9 cellular contexts compared by ENCODE assay signal in genomic region chr17:56076980-56077379, GRCh38.
"Had no signal": no experiment of that assay in that cellular context is flagged by ENCODE, and none has a peak within 500 bp of the region (broad histone marks: within the 10 kb centered on the region; RNA-seq: fewer than 3 reads in every experiment).

No MANE protein-coding gene starts in this region.

- H3K27ac ChIP-seq: HL-60 had no signal

- H3K4me2 ChIP-seq: GM23338 had no signal

- H3K27ac Mint-ChIP-seq: GM23338, H9, HFFc6 had no signal

- H3K27me3 Mint-ChIP-seq: IgD-negative memory B cell had no signal

- H3K4me3 ChIP-seq: GM23338, K562 had no signal

- DNase-seq: H9, HCEC 1CT, HFFc6, KG1 had no signal

- H3K4me3 Mint-ChIP-seq: GM23338, H9, HFFc6, IgD-negative memory B cell had no signal

- H2AFZ ChIP-seq: GM23338 had no signal

- H3K4me1 Mint-ChIP-seq: GM23338, H9, IgD-negative memory B cell had no signal

- H3K9me3 Mint-ChIP-seq: H9 had no signal

- H3K36me3 Mint-ChIP-seq: IgD-negative memory B cell had no signal

- ATAC-seq: GM23338, HepG2, K562 had no signal
